ENCODE assay signal across 1 cellular context in the genomic region with DNA sequence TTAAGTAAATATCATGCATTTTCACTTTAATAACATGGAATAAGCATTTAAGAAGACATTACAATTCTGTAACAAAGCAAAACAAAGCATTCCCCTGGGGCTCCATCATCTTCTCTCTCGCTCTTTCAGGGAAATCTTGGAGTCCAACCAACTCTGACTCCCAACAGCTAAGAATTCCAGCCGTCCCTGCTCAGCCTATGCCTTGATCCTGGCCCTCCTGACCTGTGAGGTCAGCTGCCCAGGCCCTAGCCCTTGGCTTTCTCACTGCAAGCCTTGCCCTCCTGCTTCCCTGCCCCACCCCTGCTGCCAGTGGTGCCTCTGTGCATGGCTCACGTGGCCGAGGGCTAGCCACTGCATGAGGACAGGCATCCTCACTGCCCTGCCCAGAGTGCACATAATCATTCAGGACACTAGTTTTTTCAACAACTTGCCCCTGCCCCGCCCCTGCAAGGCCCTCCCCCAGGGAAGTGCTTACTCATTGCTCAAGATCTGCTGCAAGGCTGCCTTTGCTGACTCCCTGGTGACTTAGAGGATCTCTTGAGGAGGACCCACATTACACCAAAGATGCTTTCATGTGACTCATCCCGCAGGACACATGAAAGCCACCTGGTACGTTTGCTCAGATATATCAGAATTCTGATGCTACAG.
TF ChIP-seq lines count a peak whose summit lies in the region.

No MANE protein-coding gene starts in this region.

TF ChIP-seq in A549, 52 proteins besides CTCF, POLR2A, EP300 and RAD21 (continued from another document):
- TF ChIP-seq HES2 (IDR thresholded peaks at IDR 0.05) (peak; percentile 34; the same call in 1 of the 2 replicates), KDM5A (IDR thresholded peaks at IDR 0.05) (no peak), FOXS1 (CRISPR knock-in tag; IDR thresholded peaks at IDR 0.05) (no peak), NR3C1 (IDR thresholded peaks at IDR 0.05) (no peak), GATA3 (IDR thresholded peaks at IDR 0.05; ENCODE audit: borderline replicate concordance) (peak; percentile 21; the same call in 1 of the 2 replicates), HMGXB4 (CRISPR knock-in tag; IDR thresholded peaks at IDR 0.05; ENCODE audit: borderline replicate concordance) (no peak), POLR2AphosphoS2 (conservative IDR thresholded peaks at IDR 0.05; ENCODE audit: low read length) (no peak), EHMT2 (IDR thresholded peaks at IDR 0.05; ENCODE audit: low read depth) (no peak), TP53 (CRISPR knock-in tag; IDR thresholded peaks at IDR 0.05) (no peak), CBX8 (IDR thresholded peaks at IDR 0.05) (no peak), ZNF302 (CRISPR knock-in tag; IDR thresholded peaks at IDR 0.05) (0 out of 2 replicates have a peak, but pooled peaks have one; percentile 51), ZC3H11A (IDR thresholded peaks at IDR 0.05) (no peak), ESRRA (IDR thresholded peaks at IDR 0.05; ENCODE audit: borderline replicate concordance, low read length) (no peak), JUN (IDR thresholded peaks at IDR 0.05) (peak in 1 of 2 experiments; percentile 70; a peak in 3 of 5 replicates), SMC3 (IDR thresholded peaks at IDR 0.05) (no peak), CEBPB (IDR thresholded peaks at IDR 0.05) (peak; percentile 71 to 85), HEYL (CRISPR knock-in tag; IDR thresholded peaks at IDR 0.05) (no peak), PHF8 (IDR thresholded peaks at IDR 0.05; ENCODE audit: borderline replicate concordance, low read depth) (no peak), FOSB (CRISPR knock-in tag; IDR thresholded peaks at IDR 0.05) (no peak), E2F6 (IDR thresholded peaks at IDR 0.05; ENCODE audit: borderline replicate concordance, low read depth) (no peak), JUNB (IDR thresholded peaks at IDR 0.05) (peak; percentile 43; the same call in 1 of the 2 replicates), HOXB5 (CRISPR knock-in tag; IDR thresholded peaks at IDR 0.05) (0 out of 2 replicates have a peak, but pooled peaks have one; percentile 24), FOSL2 (IDR thresholded peaks at IDR 0.05) (peak; percentile 70), FOSL2 (CRISPR knock-in tag; IDR thresholded peaks at IDR 0.05) (peak; percentile 79), KDM1A (IDR thresholded peaks at IDR 0.05; ENCODE audit: low read depth) (no peak), TFCP2L1 (CRISPR knock-in tag; IDR thresholded peaks at IDR 0.05) (no peak), RFX5 (IDR thresholded peaks at IDR 0.05) (no peak), EHF (CRISPR knock-in tag; IDR thresholded peaks at IDR 0.05) (no peak), CHD4 (IDR thresholded peaks at IDR 0.05; ENCODE audit: borderline replicate concordance) (no peak), NFE2L2 (conservative IDR thresholded peaks at IDR 0.05; ENCODE audit: low read length) (peak; percentile 30; the same call in 1 of the 2 replicates), RCOR1 (IDR thresholded peaks at IDR 0.05; ENCODE audit: low read depth, low read length) (no peak), MAZ (IDR thresholded peaks at IDR 0.05; ENCODE audit: borderline replicate concordance, low read depth, low read length) (no peak), MAFK (IDR thresholded peaks at IDR 0.05; ENCODE audit: partially characterized antibody) (peak; percentile 87), ATOH8 (CRISPR knock-in tag; IDR thresholded peaks at IDR 0.05; ENCODE audit: low read depth) (no peak), CBX2 (IDR thresholded peaks at IDR 0.05; ENCODE audit: borderline replicate concordance, low read depth) (no peak), RARB (CRISPR knock-in tag; IDR thresholded peaks at IDR 0.05) (no peak), BHLHE40 (IDR thresholded peaks at IDR 0.05; ENCODE audit: low read depth, low read length) (no peak)
- TF ChIP-seq, protein P1, sequence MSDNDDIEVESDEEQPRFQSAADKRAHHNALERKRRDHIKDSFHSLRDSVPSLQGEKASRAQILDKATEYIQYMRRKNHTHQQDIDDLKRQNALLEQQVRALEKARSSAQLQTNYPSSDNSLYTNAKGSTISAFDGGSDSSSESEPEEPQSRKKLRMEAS (IDR thresholded peaks at IDR 0.05) = peak; percentile 89
- TF ChIP-seq, protein P2, sequence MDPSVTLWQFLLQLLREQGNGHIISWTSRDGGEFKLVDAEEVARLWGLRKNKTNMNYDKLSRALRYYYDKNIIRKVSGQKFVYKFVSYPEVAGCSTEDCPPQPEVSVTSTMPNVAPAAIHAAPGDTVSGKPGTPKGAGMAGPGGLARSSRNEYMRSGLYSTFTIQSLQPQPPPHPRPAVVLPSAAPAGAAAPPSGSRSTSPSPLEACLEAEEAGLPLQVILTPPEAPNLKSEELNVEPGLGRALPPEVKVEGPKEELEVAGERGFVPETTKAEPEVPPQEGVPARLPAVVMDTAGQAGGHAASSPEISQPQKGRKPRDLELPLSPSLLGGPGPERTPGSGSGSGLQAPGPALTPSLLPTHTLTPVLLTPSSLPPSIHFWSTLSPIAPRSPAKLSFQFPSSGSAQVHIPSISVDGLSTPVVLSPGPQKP (IDR thresholded peaks at IDR 0.05; ENCODE audit: low read depth, low read length) = no peak
